Comparison of ENCODE assay signal across 24 cellular contexts in the genomic region with DNA sequence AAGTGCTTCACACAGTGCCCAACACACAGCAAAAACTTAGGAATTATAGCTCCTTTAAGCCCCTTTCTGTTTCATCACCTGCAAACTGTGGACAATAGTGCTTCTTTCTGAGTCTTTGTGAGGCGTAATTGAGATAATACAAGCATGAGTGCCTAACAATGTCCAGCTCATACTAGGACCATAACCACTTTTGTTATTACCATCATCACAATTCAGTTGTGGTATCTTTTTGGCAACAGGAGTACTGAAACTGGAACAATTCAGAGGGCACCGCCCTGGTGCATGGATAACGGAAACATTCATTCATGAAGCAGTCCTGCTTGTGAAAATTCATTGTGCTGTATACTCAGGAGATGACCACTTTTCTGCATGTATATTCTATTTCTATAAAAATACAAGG.
"Had no signal": no experiment of that assay in that cellular context is flagged by ENCODE, and none has a peak within 500 bp of the region (broad histone marks: within the 10 kb centered on the region; RNA-seq: fewer than 3 reads in every experiment).

No MANE protein-coding gene starts in this region.

- DNase-seq: activated CD4-positive, alpha-beta T cell treated with anti-CD3 and anti-CD28 coated beads, Interleukin-2, amount 10 ng/mL, durations not matched to agents 7 days and 5 days; activated CD4-positive, CD25-positive, alpha-beta regulatory T cell; activated CD8-positive, alpha-beta memory T cell treated with anti-CD3 and anti-CD28 coated beads for 24 hours; activated CD8-positive, alpha-beta memory T cell treated with anti-CD3 and anti-CD28 coated beads, Interleukin-2, amount 50 U/mL, for 4 hours; activated naive CD4-positive, alpha-beta T cell; activated naive CD8-positive, alpha-beta T cell treated with anti-CD3 and anti-CD28 coated beads, Interleukin-2, amount 10 ng/mL, durations not matched to agents 7 days and 5 days; activated T-cell treated with anti-CD3 and anti-CD28 coated beads, Interleukin-2, amount 50 U/mL, for 4 hours; amniotic stem cell; brain microvascular endothelial cell; dorsolateral prefrontal cortex; effector memory CD4-positive, alpha-beta T cell; gastrocnemius medialis; glutamatergic neuron; islet precursor cell; left ventricle myocardium inferior; mesendoderm; mucosa of descending colon; posterior cingulate gyrus; right cardiac atrium; stomach; T-helper 1 cell; thyroid gland had no signal

- H3K27me3 Mint-ChIP-seq: activated CD4-positive, alpha-beta T cell treated with anti-CD3 and anti-CD28 coated beads, Interleukin-2, amount 10 ng/mL, durations not matched to agents 7 days and 5 days; activated naive CD8-positive, alpha-beta T cell treated with anti-CD3 and anti-CD28 coated beads, Interleukin-2, amount 10 ng/mL, durations not matched to agents 7 days and 5 days; natural killer cell treated with Interleukin-12 subunit alpha and Interleukin-12 subunit beta and Interleukin-15 and Interleukin-18, amount 100 ng/mL, for 72 hours had no signal

- H3K27ac Mint-ChIP-seq: activated CD4-positive, alpha-beta T cell treated with anti-CD3 and anti-CD28 coated beads, Interleukin-2, amount 10 ng/mL, durations not matched to agents 7 days and 5 days; activated naive CD8-positive, alpha-beta T cell treated with anti-CD3 and anti-CD28 coated beads, Interleukin-2, amount 10 ng/mL, durations not matched to agents 7 days and 5 days; natural killer cell treated with Interleukin-12 subunit alpha and Interleukin-12 subunit beta and Interleukin-15 and Interleukin-18, amount 100 ng/mL, for 72 hours; T-helper 2 cell treated with Interferon-gamma antibody and Interleukin-4, amounts not matched to agents 5 μg/mL and 100 μg/mL, for 36 hours had no signal

- H3K9me3 Mint-ChIP-seq: activated CD4-positive, alpha-beta T cell treated with anti-CD3 and anti-CD28 coated beads, Interleukin-2, amount 10 ng/mL, durations not matched to agents 7 days and 5 days; activated naive CD8-positive, alpha-beta T cell treated with anti-CD3 and anti-CD28 coated beads, Interleukin-2, amount 10 ng/mL, durations not matched to agents 7 days and 5 days; activated T-cell treated with anti-CD3 and anti-CD28 coated beads, Interleukin-2, amount 50 U/mL, for 4 hours; natural killer cell treated with Interleukin-12 subunit alpha and Interleukin-12 subunit beta and Interleukin-15 and Interleukin-18, amount 100 ng/mL, for 72 hours; T-helper 2 cell treated with Interferon-gamma antibody and Interleukin-4, amounts not matched to agents 5 μg/mL and 100 μg/mL, for 36 hours had no signal

- ATAC-seq: activated T-cell treated with anti-CD3 and anti-CD28 coated beads, Interleukin-2, amount 50 U/mL, for 4 hours; gastrocnemius medialis; mucosa of descending colon; natural killer cell treated with Interleukin-12 subunit alpha and Interleukin-12 subunit beta and Interleukin-15 and Interleukin-18, amount 100 ng/mL, for 72 hours; right cardiac atrium had no signal

- H3K4me3 Mint-ChIP-seq: activated CD4-positive, alpha-beta T cell treated with anti-CD3 and anti-CD28 coated beads, Interleukin-2, amount 10 ng/mL, durations not matched to agents 7 days and 5 days; activated naive CD8-positive, alpha-beta T cell treated with anti-CD3 and anti-CD28 coated beads, Interleukin-2, amount 10 ng/mL, durations not matched to agents 7 days and 5 days; activated T-cell treated with anti-CD3 and anti-CD28 coated beads, Interleukin-2, amount 50 U/mL, for 4 hours; natural killer cell treated with Interleukin-12 subunit alpha and Interleukin-12 subunit beta and Interleukin-15 and Interleukin-18, amount 100 ng/mL, for 72 hours; T-helper 2 cell treated with Interferon-gamma antibody and Interleukin-4, amounts not matched to agents 5 μg/mL and 100 μg/mL, for 36 hours had no signal
